34 cellular contexts compared by ENCODE assay signal in genomic region chr12:90883456-90883855, GRCh38.
DNase-seq lines count a peak whose midpoint lies in the region; ATAC-seq, FAIRE-seq and TF ChIP-seq lines count a peak whose summit lies in the region.
"Had no signal": no experiment of that assay in that cellular context is flagged by ENCODE, and none has a peak within 500 bp of the region (broad histone marks: within the 10 kb centered on the region; RNA-seq: fewer than 3 reads in every experiment).

No MANE protein-coding gene starts in this region.

- no peak overlapping the region for H3K14ac ChIP-seq in IMR-90 (replicated peaks; ENCODE audit: low read depth, low read length)

- H3K36me3 ChIP-seq in HepG2 (replicated peaks in 1 of 2; ENCODE audit: control insufficient read depth in 1 of 2, insufficient read depth in 2 of 2, low read length in 2 of 2) (no peaks in the 10 kb centered on the region), right lobe of liver (no peaks in the 10 kb centered on the region), IMR-90 (ENCODE audit: control insufficient read depth, insufficient read depth, low read length) (no peaks in the 10 kb centered on the region), K562 (ENCODE audit: control insufficient read depth, insufficient read depth, low read length) (no peaks in the 10 kb centered on the region)
- H3K36me3 ChIP-seq: BE2C; BLaER1; BLaER1 treated with 17β-estradiol and CSF1 and Interleukin-3, amounts not matched to agents 10 nM and 100 nM had no signal

- TF ChIP-seq EP300 in HepG2 (IDR thresholded peaks at IDR 0.05; ENCODE audit: low read depth in 2 of 2, low read length in 2 of 2) (no peak), HepG2 (CRISPR knock-in tag; IDR thresholded peaks at IDR 0.05; ENCODE audit: borderline replicate concordance) (no peak), A549 (IDR thresholded peaks at IDR 0.05) (no peak), K562 (IDR thresholded peaks at IDR 0.05; ENCODE audit: low read length) (no peak)

- intact Hi-C loops in HepG2 (cut with micrococcal nuclease; ENCODE audit: unreplicated experiment), result no loop called here
- intact Hi-C loops in right lobe of liver (cut with DNase I), result no loop called here
- intact Hi-C loops in IMR-90 (cut with micrococcal nuclease), result no loop called here
- intact Hi-C loops in K562 (cut with micrococcal nuclease), result no loop called here
- intact Hi-C loops in dorsolateral prefrontal cortex (cut with DNase I), result no loop called here

- H3K4me2 ChIP-seq in HepG2 (ENCODE audit: low read depth, low read length) (no peak overlapping the region), A549 (no peak overlapping the region), IMR-90 (ENCODE audit: low read depth, low read length) (no peak overlapping the region), K562 (ENCODE audit: insufficient read depth, low read length) (no peak overlapping the region)
- H3K4me2 ChIP-seq: BLaER1; BLaER1 treated with 17β-estradiol and CSF1 and Interleukin-3, amounts not matched to agents 10 nM and 100 nM had no signal

- no peak overlapping the region for H3K4me3 ChIP-seq in HepG2 (replicated peaks in 1 of 3; ENCODE audit: insufficient read depth in 1 of 3, low read depth in 2 of 3, low read length in 3 of 3)
- no peak overlapping the region for H3K4me3 ChIP-seq in right lobe of liver
- no peak overlapping the region for H3K4me3 ChIP-seq in A549
- H3K4me3 ChIP-seq in IMR-90 (ENCODE audit: insufficient read depth, low read depth, low read length), result no peak overlapping the region
- H3K4me3 ChIP-seq in K562, result no peak overlapping the region
- no peak overlapping the region for H3K4me3 ChIP-seq in dorsolateral prefrontal cortex
- H3K4me3 ChIP-seq: BLaER1; BLaER1 treated with 17β-estradiol and CSF1 and Interleukin-3, amounts not matched to agents 10 nM and 100 nM had no signal

- dilution Hi-C loops in IMR-90 (cut with HindIII; ENCODE audit: low sequenced_read_pairs, unreplicated experiment), result no loop called here

- CTCF ChIA-PET in HepG2 (lab: Yijun Ruan, JAX; ENCODE audit: low intra/inter-chr PET ratio, low total read pairs) (no interaction called here), A549 (lab: Yijun Ruan, JAX) (no interaction called here), IMR-90 (lab: Yijun Ruan, JAX) (no interaction called here), K562 (lab: Yijun Ruan, JAX; ENCODE audit: low intra/inter-chr PET ratio) (no interaction called here)

- BruUV-seq in HepG2 (replicated peaks; lab: Mats Ljungman, UMichigan) (no TSS peak), IMR-90 (replicated peaks; lab: Mats Ljungman, UMichigan) (no TSS peak), K562 (replicated peaks; lab: Mats Ljungman, UMichigan) (no TSS peak)

- no peak overlapping the region for H2BK20ac ChIP-seq in IMR-90 (ENCODE audit: low read depth, low read length)

- H2BK120ac ChIP-seq in IMR-90 (ENCODE audit: low read depth, low read length), result no peak overlapping the region

- H3K18ac ChIP-seq in IMR-90 (ENCODE audit: low read depth, low read length), result no peak overlapping the region

- POLR2A ChIA-PET in HepG2 (lab: Yijun Ruan, JAX), result no interaction called here
- POLR2A ChIA-PET in A549 (lab: Yijun Ruan, JAX), result no interaction called here
- POLR2A ChIA-PET in IMR-90 (lab: Charles Lee; ENCODE audit: unreplicated experiment), result no interaction called here
- POLR2A ChIA-PET in K562 (lab: Yijun Ruan, JAX), result no interaction called here

- 59% methylated on average over 4 of the region's 4 CpGs for WGBS in HepG2 (ENCODE audit: low lambda C conversion rate)
- 93% methylated on average over 4 of the region's 4 CpGs for WGBS in right lobe of liver (ENCODE audit: insufficient coverage, low coverage, low lambda C conversion rate, missing lambda C conversion rate)
- 51% methylated on average over 4 of the region's 4 CpGs for WGBS in A549 (ENCODE audit: missing lambda C conversion rate)
- no CpG with 5 or more reads among the region's 4 CpGs for WGBS in IMR-90 (ENCODE audit: extremely low coverage in 2 of 2, insufficient read length in 1 of 2), 2 experiments
- 0% methylated on average over 4 of the region's 4 CpGs for WGBS in K562 (ENCODE audit: insufficient coverage, low coverage, missing lambda C conversion rate)

- no peak overlapping the region for H3K23ac ChIP-seq in IMR-90 (ENCODE audit: low read depth, low read length)

- no peak overlapping the region for H2AK9ac ChIP-seq in IMR-90 (replicated peaks; ENCODE audit: low read depth, low read length, poor library complexity)

- H3K4me1 ChIP-seq in HepG2 (ENCODE audit: insufficient read depth, low read length), result no peaks in the 10 kb centered on the region
- no peaks in the 10 kb centered on the region for H3K4me1 ChIP-seq in right lobe of liver
- H3K4me1 ChIP-seq in A549, result no peaks in the 10 kb centered on the region
- no peaks in the 10 kb centered on the region for H3K4me1 ChIP-seq in IMR-90 (ENCODE audit: control insufficient read depth, insufficient read depth, low read length)
- H3K4me1 ChIP-seq in K562 (replicated peaks in 1 of 2; ENCODE audit: control insufficient read depth in 2 of 2, insufficient read depth in 2 of 2, low read length in 2 of 2), result no peaks in the 10 kb centered on the region
- H3K4me1 ChIP-seq: BE2C; BLaER1; BLaER1 treated with 17β-estradiol and CSF1 and Interleukin-3, amounts not matched to agents 10 nM and 100 nM; Caco-2 had no signal

- no peak overlapping the region for H4K5ac ChIP-seq in IMR-90 (ENCODE audit: low read depth, low read length)

- no peaks in the 10 kb centered on the region for H3K79me1 ChIP-seq in IMR-90 (ENCODE audit: low read depth in 1 of 2, low read length in 2 of 2)

- no peak overlapping the region for H2BK15ac ChIP-seq in IMR-90 (ENCODE audit: low read depth, low read length)

- DNase-seq in HepG2 (ENCODE audit: low spot score) (no peak), right lobe of liver (no peak), A549 (ENCODE audit: low read depth in 1 of 2, low spot score in 1 of 2) (no peak), IMR-90 (no peak), K562 (ENCODE audit: extremely low read depth in 1 of 4, low spot score in 3 of 4) (no peak), dorsolateral prefrontal cortex (no peak), erythroblast (lab: John Stamatoyannopoulos, UW) (no peak), NCI-H2171 (lab: John Stamatoyannopoulos, UW) (no peak)
- DNase-seq: 8988T; ACHN; AML-193; BE2C; C1 segment of cervical spinal cord; Caco-2; Calu3; CD4-positive, alpha-beta memory T cell; CD4-positive, alpha-beta T cell; CD4-positive, CD25-positive, alpha-beta regulatory T cell; CD8-positive, alpha-beta memory T cell; CD8-positive, alpha-beta T cell; COR-L47; DMS 273 treated with DMSO at 0.1 percent for 48 hours; DMS153; DMS53; DMS79; DMS79 treated with DMSO at 0.1 percent for 48 hours; DND-41; EL had no signal

- H4K91ac ChIP-seq in IMR-90 (ENCODE audit: insufficient read depth, low read depth, low read length), result no peak overlapping the region

- H3K27me3 ChIP-seq in HepG2 (ENCODE audit: control insufficient read depth in 1 of 2, insufficient read depth in 2 of 2, low read length in 2 of 2), result no peaks in the 10 kb centered on the region
- no peaks in the 10 kb centered on the region for H3K27me3 ChIP-seq in right lobe of liver
- no peaks in the 10 kb centered on the region for H3K27me3 ChIP-seq in IMR-90 (ENCODE audit: control insufficient read depth, insufficient read depth, low read length)
- H3K27me3 ChIP-seq in K562 (ENCODE audit: control insufficient read depth in 2 of 2, insufficient read depth in 2 of 2, low read length in 2 of 2), result no peaks in the 10 kb centered on the region
- H3K27me3 ChIP-seq in dorsolateral prefrontal cortex, result no peaks in the 10 kb centered on the region
- H3K27me3 ChIP-seq: BE2C; BLaER1; BLaER1 treated with 17β-estradiol and CSF1 and Interleukin-3, amounts not matched to agents 10 nM and 100 nM had no signal

- no peaks in the 10 kb centered on the region for H4K20me1 ChIP-seq in HepG2 (ENCODE audit: insufficient read depth, low read length)
- no peaks in the 10 kb centered on the region for H4K20me1 ChIP-seq in IMR-90 (ENCODE audit: insufficient read depth, low read length)
- H4K20me1 ChIP-seq in K562 (replicated peaks; ENCODE audit: control insufficient read depth, insufficient read depth, low read length), result no peaks in the 10 kb centered on the region
- H4K20me1 ChIP-seq: BLaER1; BLaER1 treated with 17β-estradiol and CSF1 and Interleukin-3, amounts not matched to agents 10 nM and 100 nM had no signal

- TF ChIP-seq POLR2A in HepG2 (IDR thresholded peaks at IDR 0.05; ENCODE audit: insufficient read depth in 1 of 2, low read depth in 2 of 2, low read length in 2 of 2) (no peak), right lobe of liver (IDR thresholded peaks at IDR 0.05) (no peak), A549 (IDR thresholded peaks at IDR 0.05; ENCODE audit: low read length) (no peak), IMR-90 (IDR thresholded peaks at IDR 0.05; ENCODE audit: low read depth, low read length) (no peak), K562 (conservative IDR thresholded peaks at IDR 0.05) (no peak), erythroblast (IDR thresholded peaks at IDR 0.05; ENCODE audit: low read length) (no peak)

- no peak overlapping the region for H2AK5ac ChIP-seq in IMR-90 (ENCODE audit: low read depth, low read length)

- H3K27ac ChIP-seq in HepG2 (ENCODE audit: extremely low read length, insufficient read depth, low read length), result no peak overlapping the region
- H3K27ac ChIP-seq in right lobe of liver, result no peak overlapping the region
- H3K27ac ChIP-seq in A549, result no peak overlapping the region
- H3K27ac ChIP-seq in IMR-90 (ENCODE audit: insufficient read depth, low read length), result no peak overlapping the region
- H3K27ac ChIP-seq in K562 (ENCODE audit: extremely low read depth, low read depth, low read length), result no peak overlapping the region
- H3K27ac ChIP-seq in dorsolateral prefrontal cortex, result no peak overlapping the region
- H3K27ac ChIP-seq: 22Rv1; BLaER1; BLaER1 treated with 17β-estradiol and CSF1 and Interleukin-3, amounts not matched to agents 10 nM and 100 nM; C4-2B had no signal

- no peak overlapping the region for H2BK5ac ChIP-seq in IMR-90 (ENCODE audit: low read depth, low read length, poor library complexity, severe bottlenecking)

- no peak overlapping the region for H3K56ac ChIP-seq in IMR-90 (ENCODE audit: extremely low read depth, insufficient read depth, low read length)

- ATAC-seq in HepG2 (no peak), right lobe of liver (no peak), A549 (no peak), IMR-90 (ENCODE audit: low read depth) (no peak), K562 (no peak)
- ATAC-seq: CD8-positive, alpha-beta T cell had no signal

- H3K9me3 ChIP-seq in HepG2 (ENCODE audit: low read length) (peaks cover 3% of the 10 kb centered on the region; the same call in 1 of the 2 replicates), right lobe of liver (no peaks in the 10 kb centered on the region), A549 (no peaks in the 10 kb centered on the region), IMR-90 (ENCODE audit: control insufficient read depth, insufficient read depth, low read length) (no peaks in the 10 kb centered on the region), K562 (replicated peaks; ENCODE audit: control insufficient read depth, insufficient read depth, low read depth, low read length) (no peaks in the 10 kb centered on the region)
- H3K9me3 ChIP-seq: BE2C; BLaER1; BLaER1 treated with 17β-estradiol and CSF1 and Interleukin-3, amounts not matched to agents 10 nM and 100 nM; Caco-2 had no signal

- no peak for FAIRE-seq in HepG2 (lab: Jason Lieb, UNC)
- FAIRE-seq in A549 (lab: Jason Lieb, UNC), result no peak
- FAIRE-seq in K562 (lab: Jason Lieb, UNC), result no peak
- FAIRE-seq: A204.1, D721Med had no signal

- no peak overlapping the region for H4K8ac ChIP-seq in IMR-90 (ENCODE audit: low read depth in 2 of 2, low read length in 2 of 2)

- no peak overlapping the region for H3K4ac ChIP-seq in IMR-90 (ENCODE audit: low read depth, low read length)

- H2AFZ ChIP-seq in HepG2 (ENCODE audit: low read length) (no peak overlapping the region), IMR-90 (replicated peaks; ENCODE audit: low read length, poor library complexity) (no peak overlapping the region), K562 (ENCODE audit: low read depth, low read length) (no peak overlapping the region)

- TF ChIP-seq CTCF in HepG2 (CRISPR knock-in tag; IDR thresholded peaks at IDR 0.05) (no peak), right lobe of liver (IDR thresholded peaks at IDR 0.05) (no peak), A549 (IDR thresholded peaks at IDR 0.05) (no peak), IMR-90 (conservative IDR thresholded peaks at IDR 0.05; ENCODE audit: low read depth, low read length) (no peak), K562 (IDR thresholded peaks at IDR 0.05 in 2 of 3, conservative IDR thresholded peaks at IDR 0.05 in 1 of 3; ENCODE audit: insufficient read depth in 2 of 3, low read depth in 1 of 3, low read length in 3 of 3) (no peak), dorsolateral prefrontal cortex (IDR thresholded peaks at IDR 0.05 in 54 of 56, conservative IDR thresholded peaks at IDR 0.05 in 2 of 56; ENCODE audit: low read depth in 1 of 56, partially characterized antibody in 56 of 56) (no peak)

- TF ChIP-seq RAD21 in HepG2 (CRISPR knock-in tag; IDR thresholded peaks at IDR 0.05) (no peak), A549 (conservative IDR thresholded peaks at IDR 0.05 in 1 of 2, IDR thresholded peaks at IDR 0.05 in 1 of 2) (no peak), IMR-90 (IDR thresholded peaks at IDR 0.05; ENCODE audit: low read length) (no peak), K562 (CRISPR knock-in tag; conservative IDR thresholded peaks at IDR 0.05 in 1 of 2, IDR thresholded peaks at IDR 0.05 in 1 of 2) (no peak)

- in situ Hi-C loops in HepG2 (cut with HindIII; ENCODE audit: extremely low pct_ligation_motif_present, low pct_unique_long_range_greater_than_20kb) (no loop called here), IMR-90 (cut with MboI; ENCODE audit: low sequenced_read_pairs) (no loop called here), K562 (cut with MboI) (no loop called here)

- H3K79me2 ChIP-seq in HepG2 (ENCODE audit: insufficient read depth, low read length) (no peaks in the 10 kb centered on the region), K562 (ENCODE audit: control insufficient read depth, insufficient read depth, low read length) (no peaks in the 10 kb centered on the region)

- no peaks in the 10 kb centered on the region for H3K9me1 ChIP-seq in IMR-90 (ENCODE audit: insufficient read depth, low read length)
- no peaks in the 10 kb centered on the region for H3K9me1 ChIP-seq in K562 (ENCODE audit: control insufficient read depth, insufficient read depth, low read length)

- no peak overlapping the region for H3K9ac ChIP-seq in HepG2 (ENCODE audit: insufficient read depth, low read depth, low read length)
- H3K9ac ChIP-seq in IMR-90 (ENCODE audit: low read depth, low read length), result no peak overlapping the region
- H3K9ac ChIP-seq in K562 (ENCODE audit: insufficient read depth in 1 of 2, low read depth in 2 of 2, low read length in 2 of 2), result no peak overlapping the region
- H3K9ac ChIP-seq: BLaER1; BLaER1 treated with 17β-estradiol and CSF1 and Interleukin-3, amounts not matched to agents 10 nM and 100 nM had no signal

Comparison
In these comparisons a context has a peak if more than half of its experiments do, and no peak if none do; other contexts are left out.
1. Of the 241 proteins assayed by ChIP-seq in both HepG2 and K562: peak only in HepG2: MAFF and MAFK; only in K562: MAFG; in both: none; in neither: 238.